In genomic region chr6:111361648-111362047, GRCh38 we compare ENCODE assay signal across 8 cellular contexts.
DNase-seq lines count a peak whose midpoint lies in the region; ATAC-seq, FAIRE-seq and TF ChIP-seq lines count a peak whose summit lies in the region.

No MANE protein-coding gene starts in this region.

- FAIRE-seq in GM19239 (lab: Jason Lieb, UNC) (peak; percentile 4), pancreas (lab: Jason Lieb, UNC) (no peak)

- POLR2A ChIA-PET in AG04449 (lab: Yijun Ruan, JAX), result no interaction called here

- no peaks in the 10 kb centered on the region for H3K27me3 ChIP-seq in pancreas

- TF ChIP-seq CTCF in AG04449 (IDR thresholded peaks at IDR 0.05; ENCODE audit: insufficient read depth, low read length, missing control alignments), result peak; percentile 10
- TF ChIP-seq CTCF in fibroblast of pulmonary artery (IDR thresholded peaks at IDR 0.05; ENCODE audit: low read length, missing control alignments), result peak; percentile 60
- TF ChIP-seq CTCF in pancreas (IDR thresholded peaks at IDR 0.05), result peak in 3 of 4 donors; percentile 14 to 20 (median 14)

- ATAC-seq in pancreas, result peak in 3 of 4 donors; percentile 60 to 63 (median 61)
- no peak for ATAC-seq in GM18858 (IDR thresholded peaks at IDR 0.05; ENCODE audit: unreplicated experiment)

- CTCF ChIA-PET in AG04449 (lab: Yijun Ruan, JAX), result interaction anchor here (0.7 to 1.2 kb wide), 4 partner anchors 13 to 238 kb away, joined by 3 read pairs; no protein-coding TSS in a partner anchor

- peaks cover 0 to 8% (median 0%) of the 10 kb centered on the region in 3 donors for H3K36me3 ChIP-seq in pancreas

- H3K27ac ChIP-seq in pancreas, result no peak overlapping the region

- H3K4me1 ChIP-seq in pancreas, result peaks cover 0 to 15% (median 9%) of the 10 kb centered on the region in 3 donors

- intact Hi-C loops in pancreas (cut with DNase I), result no loop called here

- H3K4me3 ChIP-seq in AG04449 (ENCODE audit: low read depth, low read length), result no peak overlapping the region
- H3K4me3 ChIP-seq in fibroblast of pulmonary artery (replicated peaks; ENCODE audit: low read depth, low read length), result no peak overlapping the region
- H3K4me3 ChIP-seq in pancreas, result no peak overlapping the region

- WGBS in pancreas, 2 donors, result 54% methylated on average over 5 of the region's 5 CpGs

- no peaks in the 10 kb centered on the region for H3K9me3 ChIP-seq in pancreas

- DNase-seq in AG04449 (ENCODE audit: low read depth, low spot score) (no peak), GM19239 (ENCODE audit: insufficient read length, low spot score) (no peak), SHP77 treated with DMSO at 0.1 percent for 48 hours (lab: John Stamatoyannopoulos, UW) (peak; percentile 27), fibroblast of pulmonary artery (ENCODE audit: low read depth) (peak; percentile 63), pancreas (peak in 1 of 6 donors; percentile 16), T-helper 9 cell (no peak)
- no peak for DNase-seq in stimulated activated CD4-positive, alpha-beta T cell treated with anti-CD3 and anti-CD28 coated beads, Interleukin-4, amount 100 ng/mL, for 24 hours

Comparison
In these comparisons a context has a peak if more than half of its experiments do, and no peak if none do; other contexts are left out.
1. DNase-seq: peak in SHP77 treated with DMSO at 0.1 percent for 48 hours (single experiment) and fibroblast of pulmonary artery (single experiment); none in AG04449 (single experiment), GM19239 (single experiment), stimulated activated CD4-positive, alpha-beta T cell treated with anti-CD3 and anti-CD28 coated beads, Interleukin-4, amount 100 ng/mL, for 24 hours (single experiment) and T-helper 9 cell (single experiment).
2. CTCF ChIP-seq: peak in every context shown above with its lines; median percentile 60 in fibroblast of pulmonary artery; 14 in pancreas; 10 in AG04449.